ENCODE assay signal across 28 cellular contexts in the genomic region with DNA sequence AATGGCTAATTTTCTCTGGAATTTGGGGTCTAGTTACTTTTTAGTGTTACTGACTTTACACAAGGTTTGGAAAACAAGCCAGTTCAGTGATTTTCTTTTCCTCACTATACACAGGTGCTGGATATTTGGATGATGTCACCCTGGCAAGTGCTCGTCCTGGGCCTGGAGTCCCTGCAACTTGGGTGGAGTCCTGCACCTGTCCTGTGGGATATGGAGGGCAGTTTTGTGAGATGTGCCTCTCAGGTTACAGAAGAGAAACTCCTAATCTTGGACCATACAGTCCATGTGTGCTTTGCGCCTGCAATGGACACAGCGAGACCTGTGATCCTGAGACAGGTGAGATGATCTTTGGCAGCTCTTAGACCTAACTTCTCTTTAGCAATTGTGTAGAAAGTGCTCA.
"Had no signal": no experiment of that assay in that cellular context is flagged by ENCODE, and none has a peak within 500 bp of the region (broad histone marks: within the 10 kb centered on the region; RNA-seq: fewer than 3 reads in every experiment).

No MANE protein-coding gene starts in this region.

- ATAC-seq: mucosa of descending colon; naive thymus-derived CD8-positive, alpha-beta T cell; right lobe of liver; stimulated activated naive B cell treated with anti-CD40 and anti-IgM and Interleukin-4, amounts not matched to agents 10 μg/mL and 1 μg/mL and 100 μg/mL, for 72 hours; stimulated activated naive CD8-positive, alpha-beta T cell treated with anti-CD3 and anti-CD28 coated beads, Interleukin-15, Interleukin-2, amounts not matched to agents 100 U/mL and 50 U/mL, for 24 hours had no signal

- H3K27me3 Mint-ChIP-seq: memory B cell; progenitor cell of endocrine pancreas; stimulated activated naive B cell treated with anti-CD40 and anti-IgM and Interleukin-4, amounts not matched to agents 10 μg/mL and 1 μg/mL and 100 μg/mL, for 72 hours had no signal

- H3K27ac ChIP-seq: hepatocyte, left ventricle myocardium inferior, parathyroid adenoma, right atrium auricular region, right lobe of liver, stomach, testis, thyroid gland, transverse colon, upper lobe of left lung, vagina had no signal

- H2AFZ ChIP-seq: hepatocyte, parathyroid adenoma had no signal

- H3K4me1 ChIP-seq: parathyroid adenoma, right atrium auricular region, right lobe of liver, testis had no signal

- H3K4me1 Mint-ChIP-seq: nephron, neural crest cell had no signal

- H3K79me2 ChIP-seq: hepatocyte, parathyroid adenoma had no signal

- H3K27ac Mint-ChIP-seq: memory B cell; naive thymus-derived CD8-positive, alpha-beta T cell; nephron; progenitor cell of endocrine pancreas; stimulated activated naive B cell treated with anti-CD40 and anti-IgM and Interleukin-4, amounts not matched to agents 10 μg/mL and 1 μg/mL and 100 μg/mL, for 72 hours had no signal

- DNase-seq: islet precursor cell; left ventricle myocardium inferior; midbrain; mucosa of descending colon; naive thymus-derived CD8-positive, alpha-beta T cell; nucleus accumbens; right lobe of liver; stimulated activated CD4-positive, alpha-beta T cell treated with anti-CD3 and anti-CD28 coated beads, Interleukin-1b, Interleukin-23, amount 100 ng/mL, for 48 hours; stimulated activated CD4-positive, alpha-beta T cell treated with anti-CD3 and anti-CD28 coated beads, Interleukin-2, amount 100 ng/mL, for 48 hours; stimulated activated CD4-positive, alpha-beta T cell treated with anti-CD3 and anti-CD28 coated beads, Interleukin-4, amount 100 ng/mL, for 4 hours; stimulated activated CD8-positive, alpha-beta memory T cell treated with anti-CD3 and anti-CD28 coated beads, Interleukin-4, amount 100 ng/mL, for 48 hours; stimulated activated naive B cell treated with anti-CD40 and anti-IgM and Interleukin-4, amounts not matched to agents 10 μg/mL and 1 μg/mL and 100 μg/mL, for 72 hours; stimulated activated naive CD8-positive, alpha-beta T cell treated with anti-CD3 and anti-CD28 coated beads, Interleukin-15, Interleukin-2, amounts not matched to agents 100 U/mL and 50 U/mL, for 24 hours; stomach; testis; thyroid gland; transverse colon; upper lobe of left lung had no signal

- H3K4me3 Mint-ChIP-seq: memory B cell; naive thymus-derived CD8-positive, alpha-beta T cell; nephron; neural crest cell; stimulated activated naive B cell treated with anti-CD40 and anti-IgM and Interleukin-4, amounts not matched to agents 10 μg/mL and 1 μg/mL and 100 μg/mL, for 72 hours had no signal

- H3K4me2 ChIP-seq: hepatocyte, smooth muscle cell had no signal

- H3K9ac ChIP-seq: parathyroid adenoma had no signal

- H3K27me3 ChIP-seq: hepatocyte, right atrium auricular region, right lobe of liver, stomach, testis, thyroid gland, transverse colon, upper lobe of left lung, vagina had no signal

- H3K4me3 ChIP-seq: hepatocyte, left ventricle myocardium inferior, lung, mucosa of descending colon, right atrium auricular region, right lobe of liver, smooth muscle cell, stomach, testis, thyroid gland, transverse colon, upper lobe of left lung, vagina had no signal

- H3K9me3 Mint-ChIP-seq: memory B cell; naive thymus-derived CD8-positive, alpha-beta T cell; nephron; neural crest cell; stimulated activated naive B cell treated with anti-CD40 and anti-IgM and Interleukin-4, amounts not matched to agents 10 μg/mL and 1 μg/mL and 100 μg/mL, for 72 hours had no signal

- H3K36me3 Mint-ChIP-seq: naive thymus-derived CD8-positive, alpha-beta T cell had no signal

- H3K9me3 ChIP-seq: left ventricle myocardium inferior, mucosa of descending colon, right atrium auricular region, right lobe of liver, stomach, testis, thyroid gland, transverse colon, upper lobe of left lung, vagina had no signal
